Comparison of ENCODE assay signal across 12 cellular contexts in genomic region chr4:6225469-6225868, GRCh38. TPM values are rescaled to one million over a fixed set of nuclear protein-coding genes. Genes with fewer than 3 reads are reported as not detected.
DNase-seq lines count a peak whose midpoint lies in the region; ATAC-seq, FAIRE-seq and TF ChIP-seq lines count a peak whose summit lies in the region.
"Had no signal": no experiment of that assay in that cellular context is flagged by ENCODE, and none has a peak within 500 bp of the region (broad histone marks: within the 10 kb centered on the region; RNA-seq: fewer than 3 reads in every experiment).

No MANE protein-coding gene starts in this region.

- ATAC-seq in upper lobe of right lung (no peak), GM19023 (IDR thresholded peaks at IDR 0.05; ENCODE audit: unreplicated experiment) (no peak)
- ATAC-seq: stimulated activated naive CD8-positive, alpha-beta T cell treated with anti-CD3 and anti-CD28 coated beads, Interleukin-15, amount 100 ng/mL, for 72 hours had no signal

- H3K36me3 Mint-ChIP-seq in activated naive CD4-positive, alpha-beta T cell treated with anti-CD3 and anti-CD28 coated beads for 36 hours (ENCODE audit: low read depth) = no peaks in the 10 kb centered on the region

- no peak overlapping the region for H3K27ac Mint-ChIP-seq in activated naive CD4-positive, alpha-beta T cell treated with anti-CD3 and anti-CD28 coated beads for 36 hours
- H3K27ac Mint-ChIP-seq: stimulated activated naive CD8-positive, alpha-beta T cell treated with anti-CD3 and anti-CD28 coated beads, Interleukin-15, amount 100 ng/mL, for 72 hours had no signal

- H3K27me3 Mint-ChIP-seq in activated naive CD4-positive, alpha-beta T cell treated with anti-CD3 and anti-CD28 coated beads for 36 hours (ENCODE audit: low read depth) = peaks cover 40% of the 10 kb centered on the region

- H3K9me3 ChIP-seq in SJCRH30 (replicated peaks) = no peaks in the 10 kb centered on the region
- no peaks in the 10 kb centered on the region for H3K9me3 ChIP-seq in upper lobe of right lung
- peaks cover 0 to 5% of the 10 kb centered on the region in 2 donors for H3K9me3 ChIP-seq in kidney (ENCODE audit: control insufficient read depth in 1 of 2, low read length in 2 of 2)

- H3K27me3 ChIP-seq in SJCRH30 = no peaks in the 10 kb centered on the region
- H3K27me3 ChIP-seq in upper lobe of right lung = peaks cover 33% of the 10 kb centered on the region
- H3K27me3 ChIP-seq: BE2C had no signal

- H3K4me1 Mint-ChIP-seq in activated naive CD4-positive, alpha-beta T cell treated with anti-CD3 and anti-CD28 coated beads for 36 hours (ENCODE audit: low read depth) = no peaks in the 10 kb centered on the region
- H3K4me1 Mint-ChIP-seq: stimulated activated naive CD8-positive, alpha-beta T cell treated with anti-CD3 and anti-CD28 coated beads, Interleukin-15, amount 100 ng/mL, for 72 hours had no signal

- no peak overlapping the region for H3K9ac ChIP-seq in kidney (ENCODE audit: low read length in 2 of 2)

- H3K4me3 ChIP-seq in SJCRH30 (no peak overlapping the region), fibroblast of pulmonary artery (replicated peaks; ENCODE audit: low read depth, low read length) (no peak overlapping the region), upper lobe of right lung (no peak overlapping the region), kidney (ENCODE audit: low read length in 2 of 2) (no peak overlapping the region)
- H3K4me3 ChIP-seq: breast epithelium had no signal

- DNase-seq in activated naive CD4-positive, alpha-beta T cell treated with anti-CD3 and anti-CD28 coated beads for 36 hours = peak; percentile 32
- no peak for DNase-seq in activated naive CD4-positive, alpha-beta T cell treated with anti-CD3 and anti-CD28 coated beads, Interleukin-2, amount 50 U/mL, for 16 hours
- peak; percentile 38 to 67 for DNase-seq in SJCRH30
- peak; percentile 32 for DNase-seq in fibroblast of pulmonary artery (ENCODE audit: low read depth)
- DNase-seq in upper lobe of right lung = peak; percentile 46
- no peak for DNase-seq in NCI-H1092 treated with DMSO at 0.1 percent for 48 hours (lab: John Stamatoyannopoulos, UW)
- no peak for DNase-seq in kidney
- DNase-seq: BE2C; NCI-H2081; stimulated activated naive CD8-positive, alpha-beta T cell treated with anti-CD3 and anti-CD28 coated beads, Interleukin-15, amount 100 ng/mL, for 72 hours had no signal

- FAIRE-seq in kidney (lab: Jason Lieb, UNC) = no peak

- no peaks in the 10 kb centered on the region for H3K4me1 ChIP-seq in SJCRH30
- H3K4me1 ChIP-seq in upper lobe of right lung = no peaks in the 10 kb centered on the region
- H3K4me1 ChIP-seq in kidney (ENCODE audit: control insufficient read depth in 1 of 2, insufficient read depth in 1 of 2, low read depth in 1 of 2, low read length in 2 of 2) = no peaks in the 10 kb centered on the region
- H3K4me1 ChIP-seq: breast epithelium had no signal

- TF ChIP-seq CTCF in fibroblast of pulmonary artery (IDR thresholded peaks at IDR 0.05; ENCODE audit: low read length, missing control alignments) = no peak
- no peak for TF ChIP-seq CTCF in upper lobe of right lung (IDR thresholded peaks at IDR 0.05)
- TF ChIP-seq CTCF in kidney (IDR thresholded peaks at IDR 0.05; ENCODE audit: borderline replicate concordance, extremely low read depth, insufficient read depth) = no peak

- H3K4me3 Mint-ChIP-seq in activated naive CD4-positive, alpha-beta T cell treated with anti-CD3 and anti-CD28 coated beads for 36 hours = no peak overlapping the region
- H3K4me3 Mint-ChIP-seq: stimulated activated naive CD8-positive, alpha-beta T cell treated with anti-CD3 and anti-CD28 coated beads, Interleukin-15, amount 100 ng/mL, for 72 hours had no signal

- H3K9me3 Mint-ChIP-seq in activated naive CD4-positive, alpha-beta T cell treated with anti-CD3 and anti-CD28 coated beads for 36 hours = peaks cover 3% of the 10 kb centered on the region
- H3K9me3 Mint-ChIP-seq: stimulated activated naive CD8-positive, alpha-beta T cell treated with anti-CD3 and anti-CD28 coated beads, Interleukin-15, amount 100 ng/mL, for 72 hours had no signal

- CTCF ChIA-PET in activated naive CD4-positive, alpha-beta T cell treated with anti-CD3 and anti-CD28 coated beads for 36 hours (lab: Charles Lee) = no interaction called here

- H3K36me3 ChIP-seq in SJCRH30 = no peaks in the 10 kb centered on the region
- no peaks in the 10 kb centered on the region for H3K36me3 ChIP-seq in upper lobe of right lung
- H3K36me3 ChIP-seq in kidney (ENCODE audit: control insufficient read depth in 1 of 2, insufficient read depth in 2 of 2, low read length in 2 of 2) = no peaks in the 10 kb centered on the region
- H3K36me3 ChIP-seq: BE2C, breast epithelium had no signal

- intact Hi-C loops in activated naive CD4-positive, alpha-beta T cell treated with anti-CD3 and anti-CD28 coated beads for 36 hours (cut with micrococcal nuclease) = no loop called here
- intact Hi-C loops in upper lobe of right lung (cut with DNase I) = no loop called here
- intact Hi-C loops in kidney (cut with DNase I) = no loop called here

- no peak overlapping the region for H3K27ac ChIP-seq in SJCRH30
- H3K27ac ChIP-seq in upper lobe of right lung = no peak overlapping the region
- no peak overlapping the region for H3K27ac ChIP-seq in kidney (ENCODE audit: low read depth in 2 of 2, low read length in 2 of 2)
- H3K27ac ChIP-seq: breast epithelium had no signal

RNA-seq across cellular contexts. Expression of gene JAKMIP1, which starts 25.1 kb away (rescaled TPM):
- total RNA-seq in activated naive CD4-positive, alpha-beta T cell treated with anti-CD3 and anti-CD28 coated beads for 36 hours = under 1 TPM; 0.27 to 0.50 TPM
- total RNA-seq in SJCRH30 (2014; rRNA removed; shearing (Covaris generic)) = not detected in 2 replicates
- total RNA-seq in upper lobe of right lung (0.64 TPM), kidney (0.69 TPM)
- not detected for polyA plus RNA-seq in kidney (ENCODE audit: insufficient read depth, low read depth, low replicate concordance)

RNA-seq across cellular contexts. Expression of gene WFS1, which starts 44.2 kb away (rescaled TPM):
- 1 to 10 TPM; 3.6 to 4.5 TPM for total RNA-seq in activated naive CD4-positive, alpha-beta T cell treated with anti-CD3 and anti-CD28 coated beads for 36 hours
- total RNA-seq in SJCRH30 (2014; rRNA removed; shearing (Covaris generic)) = 14.6 and 15.6 TPM in 2 replicates
- total RNA-seq in upper lobe of right lung = 110 TPM
- 31.4 TPM for total RNA-seq in kidney
- 20.8 TPM for polyA plus RNA-seq in kidney (ENCODE audit: insufficient read depth, low read depth, low replicate concordance)

Comparison
In these comparisons a context has a peak if more than half of its experiments do, and no peak if none do; other contexts are left out.
1. DNase-seq: peak in activated naive CD4-positive, alpha-beta T cell treated with anti-CD3 and anti-CD28 coated beads for 36 hours (single experiment), SJCRH30 (2 of 2), fibroblast of pulmonary artery (single experiment) and upper lobe of right lung (single experiment); none in activated naive CD4-positive, alpha-beta T cell treated with anti-CD3 and anti-CD28 coated beads, Interleukin-2, amount 50 U/mL, for 16 hours (single experiment), NCI-H1092 treated with DMSO at 0.1 percent for 48 hours (single experiment) and kidney (single experiment).